ENCODE assay signal across 10 cellular contexts in the genomic region with DNA sequence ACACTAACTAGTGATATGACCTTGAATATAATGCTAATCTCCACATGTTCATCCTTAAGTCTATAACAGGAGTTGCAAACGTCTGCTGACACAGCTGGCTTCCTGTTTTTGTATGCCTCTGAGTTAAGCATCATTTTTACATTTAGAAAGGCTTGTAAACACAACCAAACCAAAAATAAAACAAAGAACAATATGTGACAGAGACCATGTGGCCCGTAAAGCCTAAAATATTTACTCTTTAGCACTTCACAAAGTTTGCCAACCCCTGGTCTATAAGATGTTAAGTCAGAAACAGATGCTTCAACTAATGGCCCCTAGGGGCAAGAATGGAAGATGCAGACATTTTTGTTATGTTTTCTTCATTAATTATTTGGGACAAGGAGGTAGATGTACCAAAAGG.
DNase-seq lines count a peak whose midpoint lies in the region; ATAC-seq and TF ChIP-seq lines count a peak whose summit lies in the region.
"Had no signal": no experiment of that assay in that cellular context is flagged by ENCODE, and none has a peak within 500 bp of the region (broad histone marks: within the 10 kb centered on the region; RNA-seq: fewer than 3 reads in every experiment).

No MANE protein-coding gene starts in this region.

- H3K9me3 ChIP-seq in RWPE2 (ENCODE audit: severe bottlenecking) = no peaks in the 10 kb centered on the region

- peaks cover 15% of the 10 kb centered on the region for H3K36me3 Mint-ChIP-seq in activated T-cell treated with anti-CD3 and anti-CD28 coated beads, Interleukin-2, amount 50 U/mL, for 4 hours (ENCODE audit: insufficient read depth)

- H3K4me1 Mint-ChIP-seq in activated T-cell treated with anti-CD3 and anti-CD28 coated beads, Interleukin-2, amount 50 U/mL, for 4 hours (ENCODE audit: low read depth) = no peaks in the 10 kb centered on the region
- H3K4me1 Mint-ChIP-seq in stimulated activated naive CD8-positive, alpha-beta T cell treated with anti-CD3 and anti-CD28 coated beads, Interleukin-15, amount 100 ng/mL, for 72 hours = no peaks in the 10 kb centered on the region

- TF ChIP-seq CTCF in GM13977 (IDR thresholded peaks at IDR 0.05; ENCODE audit: extremely low read depth, insufficient read depth, missing control alignments) = no peak
- TF ChIP-seq CTCF in RWPE2 (IDR thresholded peaks at IDR 0.05; ENCODE audit: poor library complexity, severe bottlenecking) = peak; percentile 29
- TF ChIP-seq CTCF in fibroblast of villous mesenchyme (IDR thresholded peaks at IDR 0.05; ENCODE audit: insufficient read depth, low read depth, low read length) = peak; percentile 41

- no peak overlapping the region for H3K4me3 Mint-ChIP-seq in activated T-cell treated with anti-CD3 and anti-CD28 coated beads, Interleukin-2, amount 50 U/mL, for 4 hours
- no peak overlapping the region for H3K4me3 Mint-ChIP-seq in stimulated activated naive CD8-positive, alpha-beta T cell treated with anti-CD3 and anti-CD28 coated beads, Interleukin-15, amount 100 ng/mL, for 72 hours
- H3K4me3 Mint-ChIP-seq: T-helper 1 cell treated with Interleukin-12 subunit alpha and Interleukin-12 subunit beta and Interleukin-4 antibody, amounts not matched to agents 30 μg/mL and 1 μg/mL, for 36 hours had no signal

- in situ Hi-C loops in GM13977 (cut with MboI; ENCODE audit: low pct_unique_long_range_greater_than_20kb, low sequenced_read_pairs, unreplicated experiment) = no loop called here

- no peaks in the 10 kb centered on the region for H3K36me3 ChIP-seq in RWPE2 (ENCODE audit: low read depth)

- DNase-seq in AG08395 (ENCODE audit: low spot score) (peak; percentile 2), GM13977 (ENCODE audit: low spot score) (peak; percentile 6), RWPE2 (ENCODE audit: low spot score) (no peak), fibroblast of villous mesenchyme (ENCODE audit: low read depth) (peak; percentile 40), ureter (ENCODE audit: low spot score) (no peak)
- no peak for DNase-seq in activated T-cell treated with anti-CD3 and anti-CD28 coated beads, Interleukin-2, amount 50 U/mL, for 4 hours
- no peak for DNase-seq in stimulated activated naive CD8-positive, alpha-beta T cell treated with anti-CD3 and anti-CD28 coated beads, Interleukin-15, amount 100 ng/mL, for 72 hours
- DNase-seq: NCI-H2081 treated with DMSO at 0.1 percent for 48 hours had no signal

- no peak overlapping the region for H3K27ac ChIP-seq in RWPE2 (ENCODE audit: poor library complexity, severe bottlenecking)

- no peaks in the 10 kb centered on the region for H3K27me3 Mint-ChIP-seq in activated T-cell treated with anti-CD3 and anti-CD28 coated beads, Interleukin-2, amount 50 U/mL, for 4 hours (ENCODE audit: low read depth)
- no peaks in the 10 kb centered on the region for H3K27me3 Mint-ChIP-seq in stimulated activated naive CD8-positive, alpha-beta T cell treated with anti-CD3 and anti-CD28 coated beads, Interleukin-15, amount 100 ng/mL, for 72 hours

- H3K4me1 ChIP-seq in RWPE2 (ENCODE audit: insufficient read depth, poor library complexity, severe bottlenecking) = no peaks in the 10 kb centered on the region

- H3K4me3 ChIP-seq in RWPE2 (ENCODE audit: severe bottlenecking) (no peak overlapping the region), fibroblast of villous mesenchyme (ENCODE audit: low read depth, low read length) (no peak overlapping the region)

- no peak for ATAC-seq in RWPE2 (ENCODE audit: low read depth)
- no peak for ATAC-seq in activated T-cell treated with anti-CD3 and anti-CD28 coated beads, Interleukin-2, amount 50 U/mL, for 4 hours
- no peak for ATAC-seq in HG03565 (IDR thresholded peaks at IDR 0.05; ENCODE audit: unreplicated experiment)
- ATAC-seq in stimulated activated naive CD8-positive, alpha-beta T cell treated with anti-CD3 and anti-CD28 coated beads, Interleukin-15, amount 100 ng/mL, for 72 hours = no peak

- no peaks in the 10 kb centered on the region for H3K9me3 Mint-ChIP-seq in activated T-cell treated with anti-CD3 and anti-CD28 coated beads, Interleukin-2, amount 50 U/mL, for 4 hours
- H3K9me3 Mint-ChIP-seq in stimulated activated naive CD8-positive, alpha-beta T cell treated with anti-CD3 and anti-CD28 coated beads, Interleukin-15, amount 100 ng/mL, for 72 hours = no peaks in the 10 kb centered on the region
- H3K9me3 Mint-ChIP-seq: T-helper 1 cell treated with Interleukin-12 subunit alpha and Interleukin-12 subunit beta and Interleukin-4 antibody, amounts not matched to agents 30 μg/mL and 1 μg/mL, for 36 hours had no signal

- H3K27ac Mint-ChIP-seq in stimulated activated naive CD8-positive, alpha-beta T cell treated with anti-CD3 and anti-CD28 coated beads, Interleukin-15, amount 100 ng/mL, for 72 hours = no peak overlapping the region
- H3K27ac Mint-ChIP-seq: T-helper 1 cell treated with Interleukin-12 subunit alpha and Interleukin-12 subunit beta and Interleukin-4 antibody, amounts not matched to agents 30 μg/mL and 1 μg/mL, for 36 hours had no signal

- H3K27me3 ChIP-seq in RWPE2 (ENCODE audit: insufficient read depth, poor library complexity, severe bottlenecking) = no peaks in the 10 kb centered on the region

Comparison
In these comparisons a context has a peak if more than half of its experiments do, and no peak if none do; other contexts are left out.
1. DNase-seq: peak in AG08395 (single experiment), GM13977 (single experiment) and fibroblast of villous mesenchyme (single experiment); none in RWPE2 (single experiment), ureter (single experiment), activated T-cell treated with anti-CD3 and anti-CD28 coated beads, Interleukin-2, amount 50 U/mL, for 4 hours (single experiment) and stimulated activated naive CD8-positive, alpha-beta T cell treated with anti-CD3 and anti-CD28 coated beads, Interleukin-15, amount 100 ng/mL, for 72 hours (0 of 2).